In the genomic region with DNA sequence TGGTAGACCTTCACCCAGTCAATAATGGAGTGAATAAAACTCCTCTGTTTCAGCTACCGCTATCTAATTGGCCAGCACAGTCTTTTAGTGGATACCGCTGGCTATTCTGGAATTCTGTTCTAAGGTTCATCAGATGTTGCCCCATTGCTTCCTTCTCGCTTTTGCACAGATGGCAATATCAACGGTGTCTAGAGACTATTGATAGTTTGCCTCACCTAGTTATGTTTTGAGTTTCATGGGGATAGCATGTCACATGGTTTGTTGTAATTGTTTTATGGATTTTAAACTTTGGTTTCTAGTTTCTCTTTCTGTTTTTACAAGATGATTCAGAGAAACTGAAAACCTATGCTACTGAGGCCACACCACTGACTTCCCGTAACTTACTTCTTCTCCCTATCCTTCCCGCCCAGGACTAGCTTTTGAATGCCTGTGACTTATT, we compare ENCODE assay signal across 8 cellular contexts. TPM values are rescaled to one million over a fixed set of nuclear protein-coding genes. Genes with fewer than 3 reads are reported as not detected.
DNase-seq lines count a peak whose midpoint lies in the region; ATAC-seq and TF ChIP-seq lines count a peak whose summit lies in the region.

No MANE protein-coding gene starts in this region.

- H3K36me3 ChIP-seq in cardiac muscle cell (no peaks in the 10 kb centered on the region), right atrium auricular region (no peaks in the 10 kb centered on the region), SJSA1 (peaks cover 9% of the 10 kb centered on the region)

- peak; percentile 49 for ATAC-seq in HG03025 (IDR thresholded peaks at IDR 0.05; ENCODE audit: low FRiP score, unreplicated experiment)

- H3K4me1 ChIP-seq in cardiac muscle cell (ENCODE audit: low read depth): peaks cover 17% of the 10 kb centered on the region
- H3K4me1 ChIP-seq in right atrium auricular region: peaks cover 0 to 16% of the 10 kb centered on the region in 2 donors
- H3K4me1 ChIP-seq in SJSA1 (replicated peaks): peaks cover 12% of the 10 kb centered on the region

- peak overlapping the region; percentile 99 for H3K27ac ChIP-seq in cardiac muscle cell
- no peak overlapping the region for H3K27ac ChIP-seq in right atrium auricular region
- H3K27ac ChIP-seq in SJSA1: 0 out of 2 replicates have a peak overlapping the region, but pooled peaks have one; percentile 12
- H3K27ac ChIP-seq in skin epidermis: peak overlapping the region in 9 of 21 experiments; percentile 2 to 99 (median 96)

- no peaks in the 10 kb centered on the region for H3K27me3 ChIP-seq in cardiac muscle cell
- no peaks in the 10 kb centered on the region for H3K27me3 ChIP-seq in right atrium auricular region
- H3K27me3 ChIP-seq in SJSA1 (replicated peaks): no peaks in the 10 kb centered on the region

- H3K9me3 ChIP-seq in cardiac muscle cell (ENCODE audit: low read depth): no peaks in the 10 kb centered on the region
- no peaks in the 10 kb centered on the region for H3K9me3 ChIP-seq in right atrium auricular region
- no peaks in the 10 kb centered on the region for H3K9me3 ChIP-seq in SJSA1 (replicated peaks)

- TF ChIP-seq CTCF in cardiac muscle cell (IDR thresholded peaks at IDR 0.05; ENCODE audit: low read depth, low read length) (no peak), right atrium auricular region (IDR thresholded peaks at IDR 0.05) (no peak), epithelial cell of esophagus (IDR thresholded peaks at IDR 0.05; ENCODE audit: insufficient read depth, low read depth, low read length, missing control alignments) (no peak)

- DNase-seq in cardiac muscle cell (ENCODE audit: low read depth in 1 of 2, low spot score in 1 of 2): peak in 1 of 2 donors; percentile 12
- DNase-seq in right atrium auricular region (ENCODE audit: low spot score): no peak
- no peak for DNase-seq in SJSA1 (ENCODE audit: low read depth in 1 of 2, low spot score in 2 of 2)
- peak; percentile 20 for DNase-seq in epithelial cell of esophagus (ENCODE audit: low read depth)
- no peak for DNase-seq in NCI-H526 (lab: John Stamatoyannopoulos, UW)
- DNase-seq in NCI-H128 (lab: John Stamatoyannopoulos, UW; ENCODE audit: unreplicated experiment): no peak

- H3K4me3 ChIP-seq in cardiac muscle cell: peak overlapping the region; percentile 99
- no peak overlapping the region for H3K4me3 ChIP-seq in right atrium auricular region
- H3K4me3 ChIP-seq in SJSA1: peak overlapping the region; percentile 5
- no peak overlapping the region for H3K4me3 ChIP-seq in epithelial cell of esophagus (ENCODE audit: low read length)
- peak overlapping the region in 5 of 7 experiments; percentile 66 to 89 (median 77) for H3K4me3 ChIP-seq in skin epidermis

RNA-seq across cellular contexts. Expression of gene XRN1, which starts 2.0 kb away (rescaled TPM):
- total RNA-seq in cardiac muscle cell (9.8 and 32.8 TPM in 2 replicates), right atrium auricular region (10 to 100 TPM; 16.1 to 19.4 TPM)
- 8.0 and 13.4 TPM in 2 replicates for polyA plus RNA-seq in cardiac muscle cell
- total RNA-seq in SJSA1 (2014; rRNA removed; shearing (Covaris generic)): 13.6 and 17.4 TPM in 2 replicates

Comparison
In these comparisons a context has a peak if more than half of its experiments do, and no peak if none do; other contexts are left out.
1. H3K27ac ChIP-seq: peak in cardiac muscle cell (single experiment) and SJSA1 (single experiment); none in right atrium auricular region (0 of 2).
2. H3K4me3 ChIP-seq: peak in cardiac muscle cell (single experiment), SJSA1 (single experiment) and skin epidermis (5 of 7); none in right atrium auricular region (0 of 2) and epithelial cell of esophagus (single experiment).